In the genomic region with DNA sequence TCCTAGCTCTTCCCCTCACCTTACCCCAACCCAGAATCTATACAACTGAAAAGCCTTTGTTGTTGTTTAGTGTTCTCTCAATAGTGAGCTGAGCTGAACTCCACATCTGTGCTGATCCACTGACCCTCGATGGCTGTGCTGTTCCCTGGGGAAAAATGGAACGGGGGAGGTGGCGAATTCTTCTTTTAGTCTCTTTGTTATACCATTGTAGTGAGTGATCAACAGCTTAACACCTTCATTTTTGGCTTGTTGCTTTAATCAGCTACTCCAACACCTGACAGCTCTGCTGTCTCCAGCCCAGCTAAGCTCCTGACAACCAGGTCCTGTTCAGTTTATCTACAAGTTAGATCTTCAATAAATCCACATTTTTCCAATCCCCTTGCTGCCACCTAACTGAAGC, we compare ENCODE assay signal across 23 cellular contexts. TPM values are rescaled to one million over a fixed set of nuclear protein-coding genes. Genes with fewer than 3 reads are reported as not detected.
A peak's percentile ranks its signal among the peaks of the same experiment; 100 is the strongest.
DNase-seq lines count a peak whose midpoint lies in the region; TF ChIP-seq lines count a peak whose summit lies in the region.
"Had no signal": no experiment of that assay in that cellular context is flagged by ENCODE, and none has a peak within 500 bp of the region (broad histone marks: within the 10 kb centered on the region; RNA-seq: fewer than 3 reads in every experiment).

No MANE protein-coding gene starts in this region.

- no peak overlapping the region for H3K18ac ChIP-seq in neuronal stem cell (ENCODE audit: low read length)

- H4K91ac ChIP-seq in neuronal stem cell (ENCODE audit: low read depth, low read length, poor library complexity) = no peak overlapping the region

- H3K9me3 ChIP-seq in esophagus muscularis mucosa (no peaks in the 10 kb centered on the region), neuronal stem cell (replicated peaks in 1 of 2; ENCODE audit: control insufficient read depth in 2 of 2, insufficient read depth in 1 of 2, low read depth in 1 of 2, low read length in 2 of 2) (no peaks in the 10 kb centered on the region)
- H3K9me3 ChIP-seq: A549; BE2C; BLaER1 treated with 17β-estradiol and CSF1 and Interleukin-3, amounts not matched to agents 10 nM and 100 nM had no signal

- TF ChIP-seq CTCF in RWPE1 (conservative IDR thresholded peaks at IDR 0.05; ENCODE audit: low read depth) = no peak
- no peak for TF ChIP-seq CTCF in esophagus muscularis mucosa (IDR thresholded peaks at IDR 0.05)

- no peak overlapping the region for H4K8ac ChIP-seq in neuronal stem cell (ENCODE audit: low read depth, low read length)

- H3K27me3 ChIP-seq in esophagus muscularis mucosa = no peaks in the 10 kb centered on the region
- H3K27me3 ChIP-seq in neuronal stem cell (ENCODE audit: control insufficient read depth in 3 of 3, insufficient read depth in 3 of 3, low read depth in 1 of 3, low read length in 3 of 3) = no peaks in the 10 kb centered on the region
- H3K27me3 ChIP-seq: BLaER1 treated with 17β-estradiol and CSF1 and Interleukin-3, amounts not matched to agents 10 nM and 100 nM had no signal

- H3K14ac ChIP-seq in neuronal stem cell (ENCODE audit: low read length) = no peak overlapping the region

- H2BK12ac ChIP-seq in neuronal stem cell (ENCODE audit: low read length) = no peak overlapping the region

- POLR2A ChIA-PET in RWPE1 (lab: Yijun Ruan, JAX; ENCODE audit: low non-redundant PET) = no interaction called here

- H3K4me1 ChIP-seq in esophagus muscularis mucosa = peaks cover 6 to 24% (median 18%) of the 10 kb centered on the region in 4 donors
- peaks cover 0 to 10% of the 10 kb centered on the region in 2 donors for H3K4me1 ChIP-seq in neuronal stem cell (ENCODE audit: control insufficient read depth in 2 of 2, insufficient read depth in 1 of 2, low read depth in 1 of 2, low read length in 2 of 2)
- H3K4me1 ChIP-seq: BE2C had no signal

- intact Hi-C loops in esophagus muscularis mucosa (cut with DNase I) = no loop called here

- peak overlapping the region; percentile 48 for H3K27ac ChIP-seq in RWPE1
- H3K27ac ChIP-seq in esophagus muscularis mucosa (replicated peaks in 1 of 4) = no peak overlapping the region
- H3K27ac ChIP-seq in neuronal stem cell (replicated peaks; ENCODE audit: low read length) = no peak overlapping the region
- H3K27ac ChIP-seq: A549; BLaER1 treated with 17β-estradiol and CSF1 and Interleukin-3, amounts not matched to agents 10 nM and 100 nM; GM23248 had no signal

- WGBS in esophagus muscularis mucosa = 78% methylated on average over 3 of the region's 3 CpGs
- WGBS in neuronal stem cell (ENCODE audit: extremely low coverage in 2 of 2, insufficient read length in 2 of 2, insufficient replicate concordance in 1 of 2), 2 donors = no CpG with 5 or more reads among the region's 3 CpGs

- H2BK120ac ChIP-seq in neuronal stem cell (ENCODE audit: low read depth, low read length) = no peak overlapping the region

- H3K9ac ChIP-seq in neuronal stem cell (ENCODE audit: low read depth, low read length, poor library complexity) = no peak overlapping the region
- H3K9ac ChIP-seq: BLaER1 treated with 17β-estradiol and CSF1 and Interleukin-3, amounts not matched to agents 10 nM and 100 nM; GM23248 had no signal

- H2AK5ac ChIP-seq in neuronal stem cell (ENCODE audit: low read depth, low read length) = peak overlapping the region; percentile 47

- no peak overlapping the region for H2AFZ ChIP-seq in neuronal stem cell (ENCODE audit: low read length)
- H2AFZ ChIP-seq: GM23248 had no signal

- H3K4me2 ChIP-seq in neuronal stem cell (ENCODE audit: insufficient read depth, low read length, poor library complexity, severe bottlenecking) = no peak overlapping the region
- H3K4me2 ChIP-seq: A549; BLaER1 treated with 17β-estradiol and CSF1 and Interleukin-3, amounts not matched to agents 10 nM and 100 nM had no signal

- no peaks in the 10 kb centered on the region for H3K79me1 ChIP-seq in neuronal stem cell (ENCODE audit: low read depth, low read length)

- peaks cover 0 to 4% (median 0%) of the 10 kb centered on the region in 4 donors for H3K36me3 ChIP-seq in esophagus muscularis mucosa
- no peaks in the 10 kb centered on the region for H3K36me3 ChIP-seq in neuronal stem cell (replicated peaks in 1 of 2; ENCODE audit: control insufficient read depth in 2 of 2, insufficient read depth in 2 of 2, low read length in 2 of 2)
- H3K36me3 ChIP-seq: BE2C; BLaER1 treated with 17β-estradiol and CSF1 and Interleukin-3, amounts not matched to agents 10 nM and 100 nM had no signal

- no peak overlapping the region for H2BK5ac ChIP-seq in neuronal stem cell (ENCODE audit: low read length)

- no peak for TF ChIP-seq EP300 in esophagus muscularis mucosa (IDR thresholded peaks at IDR 0.05)

- H2BK15ac ChIP-seq in neuronal stem cell (ENCODE audit: low read length) = no peak overlapping the region

- H3K4me3 ChIP-seq in esophagus muscularis mucosa = no peak overlapping the region
- H3K4me3 ChIP-seq in neuronal stem cell (ENCODE audit: low read length in 2 of 2) = no peak overlapping the region
- H3K4me3 ChIP-seq: A549; BLaER1 treated with 17β-estradiol and CSF1 and Interleukin-3, amounts not matched to agents 10 nM and 100 nM; GM23248 had no signal

- CTCF ChIA-PET in RWPE1 (lab: Yijun Ruan, JAX) = no interaction called here

- no peak for DNase-seq in RWPE1 (ENCODE audit: low spot score)
- DNase-seq in esophagus muscularis mucosa (ENCODE audit: extremely low spot score) = peak; percentile 57
- DNase-seq in neuronal stem cell (ENCODE audit: low spot score) = no peak
- no peak for DNase-seq in NOMO-1 treated with dmso at 0.1 percent for 144 hours (lab: John Stamatoyannopoulos, UW; ENCODE audit: unreplicated experiment)
- no peak for DNase-seq in occipital lobe (lab: John Stamatoyannopoulos, UW)
- DNase-seq in NCI-H748 (lab: John Stamatoyannopoulos, UW; ENCODE audit: unreplicated experiment) = no peak
- DNase-seq: 8988T; ACHN; AML-193; BE2C; CD4-positive, alpha-beta T cell; CD8-positive, alpha-beta memory T cell; DMS 273 treated with DMSO at 0.1 percent for 48 hours; DMS79; EL; GF-D8; GM23248; H7; HCEC 1CT had no signal

- no peak overlapping the region for H3K23ac ChIP-seq in neuronal stem cell (ENCODE audit: low read depth, low read length, poor library complexity)

- no peak for TF ChIP-seq POLR2A in esophagus muscularis mucosa (IDR thresholded peaks at IDR 0.05; ENCODE audit: low read depth)

- H3K4ac ChIP-seq in neuronal stem cell (ENCODE audit: low read length) = no peak overlapping the region

RNA-seq across cellular contexts. Expression of gene PLA2R1, which starts 25.7 kb away (rescaled TPM):
- 1 to 10 TPM; 2.8 to 6.4 (median 5.1) TPM for total RNA-seq in esophagus muscularis mucosa
- 0.39 TPM for polyA plus RNA-seq in neuronal stem cell (2013, experiment 1 of 2)
- polyA plus RNA-seq in neuronal stem cell (2013, experiment 2 of 2) = 0.51 TPM
- 1.7 TPM for total RNA-seq in occipital lobe
- total RNA-seq: CD4-positive, alpha-beta T cell; CD8-positive, alpha-beta memory T cell; G401 had no signal
- polyA plus RNA-seq: CD14-positive monocyte; CD8-positive, alpha-beta memory T cell had no signal
